In genomic region chr14:106174206-106174605, GRCh38 we compare ENCODE assay signal across 10 cellular contexts.
DNase-seq lines count a peak whose midpoint lies in the region; ATAC-seq and TF ChIP-seq lines count a peak whose summit lies in the region.
"Had no signal": no experiment of that assay in that cellular context is flagged by ENCODE, and none has a peak within 500 bp of the region (broad histone marks: within the 10 kb centered on the region; RNA-seq: fewer than 3 reads in every experiment).

No MANE protein-coding gene starts in this region.

- H3K27ac Mint-ChIP-seq in activated T-helper 17 cell treated with anti-CD3 and anti-CD28 coated beads, Interleukin-2, amount 50 U/mL, for 72 hours = no peak overlapping the region

- no peak overlapping the region for H3K4me3 ChIP-seq in spleen
- H3K4me3 ChIP-seq in upper lobe of right lung = no peak overlapping the region

- no peaks in the 10 kb centered on the region for H3K9me3 ChIP-seq in spleen
- no peaks in the 10 kb centered on the region for H3K9me3 ChIP-seq in upper lobe of right lung

- H3K27ac ChIP-seq in spleen = peak overlapping the region in 3 of 8 donors; percentile 43 to 70 (median 60)
- H3K27ac ChIP-seq in upper lobe of right lung = no peak overlapping the region

- H3K4me3 Mint-ChIP-seq in activated T-helper 17 cell treated with anti-CD3 and anti-CD28 coated beads, Interleukin-2, amount 50 U/mL, for 72 hours = peak overlapping the region; percentile 42

- H3K36me3 Mint-ChIP-seq in activated T-helper 17 cell treated with anti-CD3 and anti-CD28 coated beads, Interleukin-2, amount 50 U/mL, for 72 hours (ENCODE audit: low read depth) = no peaks in the 10 kb centered on the region

- H3K9me3 Mint-ChIP-seq in activated T-helper 17 cell treated with anti-CD3 and anti-CD28 coated beads, Interleukin-2, amount 50 U/mL, for 72 hours = no peaks in the 10 kb centered on the region

- intact Hi-C loops in spleen (cut with DNase I; ENCODE audit: low total_unique reads) = no loop called here
- intact Hi-C loops in upper lobe of right lung (cut with DNase I) = no loop called here
- intact Hi-C loops in Right ventricle myocardium superior (cut with DNase I) = no loop called here

- peaks cover 0 to 25% (median 3%) of the 10 kb centered on the region in 6 donors for H3K4me1 ChIP-seq in spleen
- no peaks in the 10 kb centered on the region for H3K4me1 ChIP-seq in upper lobe of right lung

- 32 to 52% (median 41%) methylated on average over 6 to 7 of the region's 7 CpGs for WGBS in spleen, 5 donors

- no peaks in the 10 kb centered on the region for H3K27me3 Mint-ChIP-seq in activated T-helper 17 cell treated with anti-CD3 and anti-CD28 coated beads, Interleukin-2, amount 50 U/mL, for 72 hours

- no peaks in the 10 kb centered on the region for H3K36me3 ChIP-seq in spleen
- H3K36me3 ChIP-seq in upper lobe of right lung = no peaks in the 10 kb centered on the region

- TF ChIP-seq CTCF in spleen (IDR thresholded peaks at IDR 0.05 in 8 of 11, conservative IDR thresholded peaks at IDR 0.05 in 3 of 11) (no peak), upper lobe of right lung (IDR thresholded peaks at IDR 0.05) (no peak)

- peak; percentile 68 for ATAC-seq in activated T-helper 17 cell treated with anti-CD3 and anti-CD28 coated beads, Interleukin-2, amount 50 U/mL, for 72 hours (replicated peaks)
- peak; percentile 36 for ATAC-seq in upper lobe of right lung
- no peak for ATAC-seq in HG03135 (IDR thresholded peaks at IDR 0.05; ENCODE audit: unreplicated experiment)
- ATAC-seq in Right ventricle myocardium superior (ENCODE audit: poor library complexity) = no peak
- ATAC-seq: Panc1, sciatic nerve had no signal

- no peak for TF ChIP-seq POLR2A in spleen (IDR thresholded peaks at IDR 0.05)

- DNase-seq in activated gamma-delta T cell treated with Interleukin-2 at 50 U/mL for 16 hours (peak; percentile 71), activated gamma-delta T cell (lab: John Stamatoyannopoulos, UW) (no peak), spleen (peak; percentile 62), upper lobe of right lung (no peak), Ammon's horn (ENCODE audit: low spot score) (no peak), Right ventricle myocardium superior (no peak)

- peaks cover 42% of the 10 kb centered on the region for H3K4me1 Mint-ChIP-seq in activated T-helper 17 cell treated with anti-CD3 and anti-CD28 coated beads, Interleukin-2, amount 50 U/mL, for 72 hours

- H3K27me3 ChIP-seq in spleen (replicated peaks in 1 of 7) (peaks cover 0 to under 1% (median 0%) of the 10 kb centered on the region in 7 donors), upper lobe of right lung (no peaks in the 10 kb centered on the region)

Comparison
In these comparisons a context has a peak if more than half of its experiments do, and no peak if none do; other contexts are left out.
1. DNase-seq: peak in activated gamma-delta T cell treated with Interleukin-2 at 50 U/mL for 16 hours (single experiment) and spleen (single experiment); none in activated gamma-delta T cell (single experiment), upper lobe of right lung (single experiment), Ammon's horn (single experiment) and Right ventricle myocardium superior (single experiment).
2. ATAC-seq: peak in activated T-helper 17 cell treated with anti-CD3 and anti-CD28 coated beads, Interleukin-2, amount 50 U/mL, for 72 hours (single experiment) and upper lobe of right lung (single experiment); none in HG03135 (single experiment) and Right ventricle myocardium superior (single experiment).